18 cellular contexts compared by ENCODE assay signal in genomic region chr10:63392224-63392623, GRCh38.
DNase-seq lines count a peak whose midpoint lies in the region; ATAC-seq and TF ChIP-seq lines count a peak whose summit lies in the region.
"Had no signal": no experiment of that assay in that cellular context is flagged by ENCODE, and none has a peak within 500 bp of the region (broad histone marks: within the 10 kb centered on the region; RNA-seq: fewer than 3 reads in every experiment).

No MANE protein-coding gene starts in this region.

- H3K27me3 Mint-ChIP-seq in activated naive CD4-positive, alpha-beta T cell treated with anti-CD3 and anti-CD28 coated beads, Interleukin-2, amount 10 ng/mL, durations not matched to agents 7 days and 5 days, result no peaks in the 10 kb centered on the region
- no peaks in the 10 kb centered on the region for H3K27me3 Mint-ChIP-seq in activated naive CD4-positive, alpha-beta T cell treated with anti-CD3 and anti-CD28 coated beads for 36 hours (ENCODE audit: low read depth)
- H3K27me3 Mint-ChIP-seq in WTC11 (ENCODE audit: low read depth), result no peaks in the 10 kb centered on the region
- H3K27me3 Mint-ChIP-seq in dendritic cell treated with granulocyte-macrophage colony-stimulating factor and Interleukin-4, amounts not matched to agents 40 ng/mL and 50 ng/mL, for 4 days, result peaks cover 2% of the 10 kb centered on the region

- intact Hi-C loops in activated naive CD4-positive, alpha-beta T cell treated with anti-CD3 and anti-CD28 coated beads for 36 hours (cut with micrococcal nuclease), result no loop called here
- intact Hi-C loops in dendritic cell treated with granulocyte-macrophage colony-stimulating factor and Interleukin-4, amounts not matched to agents 40 ng/mL and 50 ng/mL, for 4 days (cut with micrococcal nuclease), result no loop called here
- intact Hi-C loops in posterior vena cava (cut with DNase I), result no loop called here

- TF ChIP-seq CTCF in WTC11 (IDR thresholded peaks at IDR 0.05), result no peak

- DNase-seq in activated naive CD4-positive, alpha-beta T cell treated with anti-CD3 and anti-CD28 coated beads, Interleukin-2, amount 10 ng/mL, durations not matched to agents 7 days and 5 days, result no peak
- DNase-seq in activated naive CD4-positive, alpha-beta T cell treated with anti-CD3 and anti-CD28 coated beads for 36 hours, result no peak
- no peak for DNase-seq in WTC11 (ENCODE audit: low spot score)
- DNase-seq in stimulated activated effector memory CD8-positive, alpha-beta T cell treated with anti-CD3 and anti-CD28 coated beads, Interleukin-12 subunit alpha, Interleukin-12 subunit beta, amount 100 ng/mL, for 72 hours (ENCODE audit: low spot score in 2 of 2), result no peak
- DNase-seq in DMS114 treated with DMSO at 0.1 percent for 48 hours (lab: John Stamatoyannopoulos, UW; ENCODE audit: unreplicated experiment), result no peak
- no peak for DNase-seq in posterior vena cava (ENCODE audit: low spot score)
- no peak for DNase-seq in NOMO-1 (lab: John Stamatoyannopoulos, UW; ENCODE audit: unreplicated experiment in 2 of 2)
- DNase-seq: BE2C, DMS79 treated with DMSO at 0.1 percent for 48 hours, IMR-90, NCI-H1417 treated with DMSO at 0.1 percent for 48 hours, NCI-H187 treated with DMSO at 0.1 percent for 48 hours, NCI-H2227 treated with DMSO at 0.1 percent for 48 hours, NCI-H510A treated with DMSO at 0.1 percent for 48 hours, NCI-H774, OCI-M1, SHP77 treated with DMSO at 0.1 percent for 48 hours had no signal

- no peak for ATAC-seq in WTC11
- no peak for ATAC-seq in stimulated activated effector memory CD8-positive, alpha-beta T cell treated with anti-CD3 and anti-CD28 coated beads, Interleukin-12 subunit alpha, Interleukin-12 subunit beta, amount 100 ng/mL, for 72 hours

- H3K4me1 Mint-ChIP-seq in activated naive CD4-positive, alpha-beta T cell treated with anti-CD3 and anti-CD28 coated beads, Interleukin-2, amount 10 ng/mL, durations not matched to agents 7 days and 5 days, result peaks cover 48% of the 10 kb centered on the region
- peaks cover 41% of the 10 kb centered on the region for H3K4me1 Mint-ChIP-seq in activated naive CD4-positive, alpha-beta T cell treated with anti-CD3 and anti-CD28 coated beads for 36 hours (ENCODE audit: low read depth)
- peaks cover 12% of the 10 kb centered on the region for H3K4me1 Mint-ChIP-seq in WTC11
- H3K4me1 Mint-ChIP-seq in dendritic cell treated with granulocyte-macrophage colony-stimulating factor and Interleukin-4, amounts not matched to agents 40 ng/mL and 50 ng/mL, for 4 days (ENCODE audit: low read depth), result peaks cover 42% of the 10 kb centered on the region
- peaks cover 43% of the 10 kb centered on the region for H3K4me1 Mint-ChIP-seq in stimulated activated effector memory CD8-positive, alpha-beta T cell treated with anti-CD3 and anti-CD28 coated beads, Interleukin-12 subunit alpha, Interleukin-12 subunit beta, amount 100 ng/mL, for 72 hours

- H3K36me3 Mint-ChIP-seq in activated naive CD4-positive, alpha-beta T cell treated with anti-CD3 and anti-CD28 coated beads, Interleukin-2, amount 10 ng/mL, durations not matched to agents 7 days and 5 days, result peaks cover 26% of the 10 kb centered on the region
- peaks cover 19% of the 10 kb centered on the region for H3K36me3 Mint-ChIP-seq in activated naive CD4-positive, alpha-beta T cell treated with anti-CD3 and anti-CD28 coated beads for 36 hours (ENCODE audit: low read depth)
- peaks cover 3% of the 10 kb centered on the region; the same call in 1 of the 2 replicates for H3K36me3 Mint-ChIP-seq in WTC11
- no peaks in the 10 kb centered on the region for H3K36me3 Mint-ChIP-seq in dendritic cell treated with granulocyte-macrophage colony-stimulating factor and Interleukin-4, amounts not matched to agents 40 ng/mL and 50 ng/mL, for 4 days (ENCODE audit: low read depth)
- no peaks in the 10 kb centered on the region for H3K36me3 Mint-ChIP-seq in stimulated activated effector memory CD8-positive, alpha-beta T cell treated with anti-CD3 and anti-CD28 coated beads, Interleukin-12 subunit alpha, Interleukin-12 subunit beta, amount 100 ng/mL, for 72 hours

- H3K9me3 Mint-ChIP-seq in activated naive CD4-positive, alpha-beta T cell treated with anti-CD3 and anti-CD28 coated beads, Interleukin-2, amount 10 ng/mL, durations not matched to agents 7 days and 5 days, result peaks cover 19% of the 10 kb centered on the region
- H3K9me3 Mint-ChIP-seq in activated naive CD4-positive, alpha-beta T cell treated with anti-CD3 and anti-CD28 coated beads for 36 hours, result peaks cover 25% of the 10 kb centered on the region
- H3K9me3 Mint-ChIP-seq in WTC11, result peaks cover 16% of the 10 kb centered on the region
- peaks cover 12% of the 10 kb centered on the region for H3K9me3 Mint-ChIP-seq in dendritic cell treated with granulocyte-macrophage colony-stimulating factor and Interleukin-4, amounts not matched to agents 40 ng/mL and 50 ng/mL, for 4 days
- peaks cover 3% of the 10 kb centered on the region for H3K9me3 Mint-ChIP-seq in stimulated activated effector memory CD8-positive, alpha-beta T cell treated with anti-CD3 and anti-CD28 coated beads, Interleukin-12 subunit alpha, Interleukin-12 subunit beta, amount 100 ng/mL, for 72 hours

- CTCF ChIA-PET in activated naive CD4-positive, alpha-beta T cell treated with anti-CD3 and anti-CD28 coated beads, Interleukin-2, amount 10 ng/mL, durations not matched to agents 7 days and 5 days (lab: Charles Lee), result no interaction called here
- CTCF ChIA-PET in activated naive CD4-positive, alpha-beta T cell treated with anti-CD3 and anti-CD28 coated beads for 36 hours (lab: Charles Lee), result interaction anchor here (0.6 kb wide), 1 partner anchor 114 kb away, joined by 4 read pairs; no protein-coding TSS in a partner anchor
- CTCF ChIA-PET in WTC11 (lab: Charles Lee), result no interaction called here

- H3K4me3 Mint-ChIP-seq in activated naive CD4-positive, alpha-beta T cell treated with anti-CD3 and anti-CD28 coated beads, Interleukin-2, amount 10 ng/mL, durations not matched to agents 7 days and 5 days, result no peak overlapping the region
- no peak overlapping the region for H3K4me3 Mint-ChIP-seq in activated naive CD4-positive, alpha-beta T cell treated with anti-CD3 and anti-CD28 coated beads for 36 hours
- no peak overlapping the region for H3K4me3 Mint-ChIP-seq in WTC11
- no peak overlapping the region for H3K4me3 Mint-ChIP-seq in dendritic cell treated with granulocyte-macrophage colony-stimulating factor and Interleukin-4, amounts not matched to agents 40 ng/mL and 50 ng/mL, for 4 days
- H3K4me3 Mint-ChIP-seq in stimulated activated effector memory CD8-positive, alpha-beta T cell treated with anti-CD3 and anti-CD28 coated beads, Interleukin-12 subunit alpha, Interleukin-12 subunit beta, amount 100 ng/mL, for 72 hours, result peak overlapping the region; percentile 24

- POLR2A ChIA-PET in WTC11 (lab: Charles Lee), result no interaction called here

- H3K27ac Mint-ChIP-seq in activated naive CD4-positive, alpha-beta T cell treated with anti-CD3 and anti-CD28 coated beads, Interleukin-2, amount 10 ng/mL, durations not matched to agents 7 days and 5 days, result peak overlapping the region; percentile 17
- H3K27ac Mint-ChIP-seq in activated naive CD4-positive, alpha-beta T cell treated with anti-CD3 and anti-CD28 coated beads for 36 hours, result no peak overlapping the region
- 0 out of 2 replicates have a peak overlapping the region, but pooled peaks have one; percentile 14 for H3K27ac Mint-ChIP-seq in WTC11
- H3K27ac Mint-ChIP-seq in dendritic cell treated with granulocyte-macrophage colony-stimulating factor and Interleukin-4, amounts not matched to agents 40 ng/mL and 50 ng/mL, for 4 days, result peak overlapping the region; percentile 15
- H3K27ac Mint-ChIP-seq in stimulated activated effector memory CD8-positive, alpha-beta T cell treated with anti-CD3 and anti-CD28 coated beads, Interleukin-12 subunit alpha, Interleukin-12 subunit beta, amount 100 ng/mL, for 72 hours, result no peak overlapping the region

TF ChIP-seq in WTC11, 78 proteins besides CTCF, POLR2A, EP300 and RAD21:
- TF ChIP-seq CBFB (CRISPR knock-in tag; IDR thresholded peaks at IDR 0.05; ENCODE audit: low read depth) (no peak), IRF2 (CRISPR knock-in tag; IDR thresholded peaks at IDR 0.05; ENCODE audit: borderline replicate concordance, low read depth) (no peak), USF1 (CRISPR knock-in tag; IDR thresholded peaks at IDR 0.05) (no peak), E2F5 (CRISPR knock-in tag; IDR thresholded peaks at IDR 0.05) (no peak), ETV6 (CRISPR knock-in tag; IDR thresholded peaks at IDR 0.05) (no peak)
TF ChIP-seq in WTC11: peak in this region for 0.

Comparison
In these comparisons a context has a peak if more than half of its experiments do, and no peak if none do; other contexts are left out.
1. H3K27ac Mint-ChIP-seq: peak in activated naive CD4-positive, alpha-beta T cell treated with anti-CD3 and anti-CD28 coated beads, Interleukin-2, amount 10 ng/mL, durations not matched to agents 7 days and 5 days (single experiment), WTC11 (single experiment) and dendritic cell treated with granulocyte-macrophage colony-stimulating factor and Interleukin-4, amounts not matched to agents 40 ng/mL and 50 ng/mL, for 4 days (single experiment); none in activated naive CD4-positive, alpha-beta T cell treated with anti-CD3 and anti-CD28 coated beads for 36 hours (single experiment) and stimulated activated effector memory CD8-positive, alpha-beta T cell treated with anti-CD3 and anti-CD28 coated beads, Interleukin-12 subunit alpha, Interleukin-12 subunit beta, amount 100 ng/mL, for 72 hours (single experiment).